8 cellular contexts compared by ENCODE assay signal in the genomic region with DNA sequence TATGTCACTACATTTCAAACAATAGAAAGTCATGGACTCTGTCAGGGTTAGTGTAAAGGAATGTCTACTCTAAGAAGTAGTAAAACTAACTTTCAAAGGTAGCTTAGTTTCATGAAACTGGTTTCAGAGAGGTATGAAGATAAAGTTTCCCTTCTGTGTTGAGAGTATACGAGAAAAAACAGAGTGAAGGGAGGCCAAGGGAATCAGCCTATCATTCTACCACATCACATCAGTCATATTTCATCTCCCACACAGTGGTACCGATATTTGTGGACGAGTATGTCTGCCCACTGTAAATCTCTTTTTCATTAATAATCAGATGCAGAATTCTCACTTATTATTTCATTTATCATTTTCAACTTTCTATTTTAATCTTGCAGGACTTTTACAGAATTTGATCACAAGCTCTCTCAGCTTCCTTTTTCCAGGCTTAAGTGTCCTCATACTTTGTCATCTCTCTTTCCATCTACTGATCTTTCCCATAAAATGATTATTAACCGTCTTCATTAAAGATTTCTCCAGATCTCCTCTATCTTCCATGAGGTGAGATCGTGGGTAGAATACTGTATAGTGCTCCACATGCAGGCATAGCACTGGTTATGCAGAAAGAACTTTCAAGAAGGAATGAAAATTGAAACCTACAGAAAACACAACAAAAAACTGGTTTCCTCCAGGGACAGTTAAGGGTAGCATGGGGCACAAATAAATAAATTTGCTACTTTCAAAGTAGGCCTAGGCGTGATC. TPM values are rescaled to one million over a fixed set of nuclear protein-coding genes. Genes with fewer than 3 reads are reported as not detected.
DNase-seq lines count a peak whose midpoint lies in the region; ATAC-seq lines count a peak whose summit lies in the region.

No MANE protein-coding gene starts in this region.

- POLR2A ChIA-PET in activated CD4-positive, alpha-beta T cell treated with anti-CD3 and anti-CD28 coated beads for 36 hours (lab: Charles Lee): interaction anchor here (0.6 to 1.4 kb wide), 4 partner anchors 12 to 78 kb away, joined by 4 to 7 read pairs (median 5); partner anchors contain the start of genes AIM2 and IFI16

- H3K9ac ChIP-seq in subcutaneous abdominal adipose tissue (ENCODE audit: low read length in 5 of 5): peak overlapping the region in 2 of 5 donors; percentile 62 to 80

- ATAC-seq in activated CD4-positive, alpha-beta T cell treated with anti-CD3 and anti-CD28 coated beads for 36 hours: peak; percentile 43
- ATAC-seq in right cardiac atrium: no peak
- no peak for ATAC-seq in GM19455 (IDR thresholded peaks at IDR 0.05; ENCODE audit: unreplicated experiment)
- no peak for ATAC-seq in HG02840 (IDR thresholded peaks at IDR 0.05; ENCODE audit: low FRiP score, unreplicated experiment)
- no peak for ATAC-seq in GM21723 (IDR thresholded peaks at IDR 0.05; ENCODE audit: unreplicated experiment)

- no peaks in the 10 kb centered on the region for H3K9me3 ChIP-seq in SJCRH30 (replicated peaks)
- no peaks in the 10 kb centered on the region for H3K9me3 ChIP-seq in right cardiac atrium (ENCODE audit: control insufficient read depth, low read length)
- no peaks in the 10 kb centered on the region for H3K9me3 ChIP-seq in subcutaneous abdominal adipose tissue (ENCODE audit: control insufficient read depth in 5 of 5, low read length in 5 of 5)

- intact Hi-C loops in activated CD4-positive, alpha-beta T cell treated with anti-CD3 and anti-CD28 coated beads for 36 hours (cut with DNase I, micrococcal nuclease): loop anchor here (1.0 to 10.0 kb wide), 9 partner anchors 74 to 795 kb away; no protein-coding TSS in a partner anchor
- intact Hi-C loops in right cardiac atrium (cut with DNase I): loop anchor here in 2 of 4 donors (5.0 to 10.0 kb wide), 3 partner anchors 793 to 1036 kb away; no protein-coding TSS in a partner anchor

- H3K4me3 Mint-ChIP-seq in activated CD4-positive, alpha-beta T cell treated with anti-CD3 and anti-CD28 coated beads for 36 hours: peak overlapping the region; percentile 20

- H3K9me3 Mint-ChIP-seq in activated CD4-positive, alpha-beta T cell treated with anti-CD3 and anti-CD28 coated beads for 36 hours (ENCODE audit: low read depth): peaks cover 6% of the 10 kb centered on the region

- WGBS in right cardiac atrium: 44% methylated on average over 6 of the region's 6 CpGs

- CTCF ChIA-PET in activated CD4-positive, alpha-beta T cell treated with anti-CD3 and anti-CD28 coated beads for 36 hours (lab: Charles Lee): interaction anchor here (0.6 to 2.2 kb wide), 29 partner anchors 9 to 852 kb away, joined by 3 to 14 read pairs (median 3); partner anchors contain the start of genes IFI16 and MNDA

- peak overlapping the region; percentile 69 for H3K27ac Mint-ChIP-seq in activated CD4-positive, alpha-beta T cell treated with anti-CD3 and anti-CD28 coated beads for 36 hours

- DNase-seq in activated CD4-positive, alpha-beta T cell treated with anti-CD3 and anti-CD28 coated beads for 36 hours: no peak
- no peak for DNase-seq in activated CD4-positive, alpha-beta T cell treated with anti-CD3 and anti-CD28 coated beads for 4 hours
- DNase-seq in SJCRH30 (no peak), right cardiac atrium (no peak)

- H3K27ac ChIP-seq in SJCRH30: no peak overlapping the region
- H3K27ac ChIP-seq in right cardiac atrium (ENCODE audit: low read length): no peak overlapping the region
- no peak overlapping the region for H3K27ac ChIP-seq in subcutaneous abdominal adipose tissue (ENCODE audit: low read depth, low read length)

- H3K36me3 ChIP-seq in SJCRH30 (no peaks in the 10 kb centered on the region), subcutaneous abdominal adipose tissue (ENCODE audit: control insufficient read depth in 5 of 5, insufficient read depth in 5 of 5, low read length in 5 of 5) (no peaks in the 10 kb centered on the region)

- no peaks in the 10 kb centered on the region for H3K27me3 Mint-ChIP-seq in activated CD4-positive, alpha-beta T cell treated with anti-CD3 and anti-CD28 coated beads for 36 hours

- H3K4me3 ChIP-seq in SJCRH30 (peak overlapping the region; percentile 56), right cardiac atrium (ENCODE audit: low read length) (peak overlapping the region; percentile 84), subcutaneous abdominal adipose tissue (ENCODE audit: low read depth in 1 of 5, low read length in 5 of 5) (peak overlapping the region in 3 of 5 donors; percentile 64 to 85 (median 64))

- peaks cover 27% of the 10 kb centered on the region for H3K4me1 Mint-ChIP-seq in activated CD4-positive, alpha-beta T cell treated with anti-CD3 and anti-CD28 coated beads for 36 hours

- peaks cover 19% of the 10 kb centered on the region for H3K36me3 Mint-ChIP-seq in activated CD4-positive, alpha-beta T cell treated with anti-CD3 and anti-CD28 coated beads for 36 hours (ENCODE audit: low read depth)

- H3K4me1 ChIP-seq in SJCRH30: peaks cover 7% of the 10 kb centered on the region; the same call in 1 of the 2 replicates
- no peaks in the 10 kb centered on the region for H3K4me1 ChIP-seq in right cardiac atrium (ENCODE audit: control insufficient read depth, insufficient read depth, low read length)
- H3K4me1 ChIP-seq in subcutaneous abdominal adipose tissue (ENCODE audit: control insufficient read depth in 5 of 5, insufficient read depth in 5 of 5, low read length in 5 of 5): peaks cover 0 to 25% (median 21%) of the 10 kb centered on the region in 5 donors

- H3K27me3 ChIP-seq in SJCRH30: no peaks in the 10 kb centered on the region
- H3K27me3 ChIP-seq in right cardiac atrium (ENCODE audit: control insufficient read depth, insufficient read depth): no peaks in the 10 kb centered on the region
- no peaks in the 10 kb centered on the region for H3K27me3 ChIP-seq in subcutaneous abdominal adipose tissue (ENCODE audit: control insufficient read depth in 5 of 5, insufficient read depth in 4 of 5, low read length in 5 of 5)

RNA-seq across cellular contexts. Expression of gene IFI16, which starts 11.5 kb away (rescaled TPM):
- 100 to 1,000 TPM; 263 to 308 TPM for total RNA-seq in activated CD4-positive, alpha-beta T cell treated with anti-CD3 and anti-CD28 coated beads for 36 hours
- total RNA-seq in SJCRH30 (2014; rRNA removed; shearing (Covaris generic)): 55.5 and 63.8 TPM in 2 replicates
- total RNA-seq in right cardiac atrium: 10 to 100 TPM; 29.5 to 43.1 (median 34.1) TPM
- 34.1 TPM for polyA plus RNA-seq in right cardiac atrium
